Comparison of ENCODE assay signal across 17 cellular contexts in genomic region chr1:41710980-41711379, GRCh38.
DNase-seq lines count a peak whose midpoint lies in the region; TF ChIP-seq lines count a peak whose summit lies in the region.
"Had no signal": no experiment of that assay in that cellular context is flagged by ENCODE, and none has a peak within 500 bp of the region (broad histone marks: within the 10 kb centered on the region; RNA-seq: fewer than 3 reads in every experiment).

No MANE protein-coding gene starts in this region.

- H3K9me3 ChIP-seq in BLaER1 treated with 17β-estradiol and CSF1 and Interleukin-3, amounts not matched to agents 10 nM and 100 nM (replicated peaks in 1 of 11), result no peaks in the 10 kb centered on the region
- H3K9me3 ChIP-seq in mesenchymal stem cell (ENCODE audit: control insufficient read depth, low read length) (no peaks in the 10 kb centered on the region), sigmoid colon (no peaks in the 10 kb centered on the region)
- H3K9me3 ChIP-seq in CD8-positive, alpha-beta memory T cell (ENCODE audit: low read length), result no peaks in the 10 kb centered on the region
- H3K9me3 ChIP-seq: BE2C had no signal

- H3K4me2 ChIP-seq in BLaER1 treated with 17β-estradiol and CSF1 and Interleukin-3, amounts not matched to agents 10 nM and 100 nM, result peak overlapping the region in 9 of 11 experiments; percentile 77 to 93 (median 85); a peak in 18 of 22 replicates
- no peak overlapping the region for H3K4me2 ChIP-seq in mesenchymal stem cell (ENCODE audit: low read length, poor library complexity, severe bottlenecking)

- peaks cover 3 to 4% (median 4%) of the 10 kb centered on the region in 3 donors for H3K4me1 Mint-ChIP-seq in CD8-positive, alpha-beta memory T cell

- no peaks in the 10 kb centered on the region for H3K9me3 Mint-ChIP-seq in CD8-positive, alpha-beta memory T cell
- H3K9me3 Mint-ChIP-seq: CD4-positive, alpha-beta memory T cell; H9 had no signal

- H3K27me3 ChIP-seq in BLaER1 treated with 17β-estradiol and CSF1 and Interleukin-3, amounts not matched to agents 10 nM and 100 nM, result peaks cover 12 to 24% (median 20%) of the 10 kb centered on the region in 11 experiments; a peak in 21 of 22 replicates
- H3K27me3 ChIP-seq in mesenchymal stem cell (ENCODE audit: control insufficient read depth in 1 of 2, insufficient read depth in 1 of 2, low read length in 2 of 2) (peaks cover 0 to 14% of the 10 kb centered on the region in 2 experiments), sigmoid colon (no peaks in the 10 kb centered on the region)
- H3K27me3 ChIP-seq in CD8-positive, alpha-beta memory T cell (ENCODE audit: insufficient read depth, low read length, poor library complexity, severe bottlenecking), result no peaks in the 10 kb centered on the region
- H3K27me3 ChIP-seq: BE2C had no signal

- WGBS in mesenchymal stem cell, result 97% methylated on average over 7 of the region's 9 CpGs
- WGBS in sigmoid colon, 2 donors, result 95 to 96% methylated on average over 9 of the region's 9 CpGs

- TF ChIP-seq EP300 in sigmoid colon (IDR thresholded peaks at IDR 0.05), result no peak

- H3K4ac ChIP-seq in mesenchymal stem cell (ENCODE audit: low read depth in 1 of 2, low read length in 2 of 2), result no peak overlapping the region

- no peak overlapping the region for H3K4me3 ChIP-seq in BLaER1 treated with 17β-estradiol and CSF1 and Interleukin-3, amounts not matched to agents 10 nM and 100 nM
- H3K4me3 ChIP-seq in mesenchymal stem cell (ENCODE audit: insufficient read depth in 1 of 2, low read depth in 1 of 2, low read length in 2 of 2), result no peak overlapping the region
- no peak overlapping the region for H3K4me3 ChIP-seq in CD8-positive, alpha-beta memory T cell (ENCODE audit: low read length)
- H3K4me3 ChIP-seq in sigmoid colon, result no peak overlapping the region
- H3K4me3 ChIP-seq: GM12878 had no signal

- no peak overlapping the region for H4K8ac ChIP-seq in mesenchymal stem cell (ENCODE audit: low read length)

- H4K20me1 ChIP-seq in BLaER1 treated with 17β-estradiol and CSF1 and Interleukin-3, amounts not matched to agents 10 nM and 100 nM, result no peaks in the 10 kb centered on the region

- H2BK5ac ChIP-seq in mesenchymal stem cell (ENCODE audit: low read depth, low read length, poor library complexity, severe bottlenecking), result no peak overlapping the region

- H3K4me3 Mint-ChIP-seq in CD8-positive, alpha-beta memory T cell, result no peak overlapping the region
- H3K4me3 Mint-ChIP-seq: CD14-positive monocyte, H9 had no signal

- no peaks in the 10 kb centered on the region for H3K36me3 ChIP-seq in BLaER1 treated with 17β-estradiol and CSF1 and Interleukin-3, amounts not matched to agents 10 nM and 100 nM
- H3K36me3 ChIP-seq in mesenchymal stem cell (ENCODE audit: control insufficient read depth in 1 of 2, insufficient read depth in 2 of 2, low read depth in 1 of 2, low read length in 2 of 2) (no peaks in the 10 kb centered on the region), sigmoid colon (no peaks in the 10 kb centered on the region)
- no peaks in the 10 kb centered on the region for H3K36me3 ChIP-seq in CD8-positive, alpha-beta memory T cell (ENCODE audit: insufficient read depth, low read length)
- H3K36me3 ChIP-seq: BE2C had no signal

- DNase-seq in SK-N-DZ (ENCODE audit: low spot score) (peak; percentile 10), mesenchymal stem cell (no peak), islet precursor cell (no peak), sigmoid colon (no peak)
- DNase-seq in CD8-positive, alpha-beta memory T cell, result no peak
- DNase-seq: ACHN; BE2C; Calu3; CD4-positive, alpha-beta memory T cell; DMS79 treated with DMSO at 0.1 percent for 48 hours; EL; GOT3; H9; IMR-90 had no signal

- H3K14ac ChIP-seq in mesenchymal stem cell (ENCODE audit: low read length in 2 of 2), result no peak overlapping the region

- H2BK120ac ChIP-seq in mesenchymal stem cell (ENCODE audit: low read depth, low read length), result no peak overlapping the region

- peaks cover 16% of the 10 kb centered on the region for H3K79me1 ChIP-seq in mesenchymal stem cell (replicated peaks; ENCODE audit: low read length, poor library complexity, severe bottlenecking)

- no peak overlapping the region for H3K18ac ChIP-seq in mesenchymal stem cell (ENCODE audit: low read depth in 1 of 2, low read length in 2 of 2)

- H2AK5ac ChIP-seq in mesenchymal stem cell (ENCODE audit: low read length, severe bottlenecking), result peak overlapping the region; percentile 35

- no peaks in the 10 kb centered on the region for H3K27me3 Mint-ChIP-seq in CD8-positive, alpha-beta memory T cell
- H3K27me3 Mint-ChIP-seq: CD4-positive, alpha-beta memory T cell had no signal

- CTCF ChIA-PET in CD8-positive, alpha-beta memory T cell (lab: Charles Lee), result no interaction called here

- H3K4me1 ChIP-seq in BLaER1 treated with 17β-estradiol and CSF1 and Interleukin-3, amounts not matched to agents 10 nM and 100 nM, result peaks cover 64 to 97% (median 95%) of the 10 kb centered on the region in 10 experiments
- H3K4me1 ChIP-seq in mesenchymal stem cell (ENCODE audit: control insufficient read depth, insufficient read depth, low read depth, low read length), result peaks cover 35% of the 10 kb centered on the region
- no peaks in the 10 kb centered on the region for H3K4me1 ChIP-seq in CD8-positive, alpha-beta memory T cell (ENCODE audit: insufficient read depth, low read length)
- peaks cover 0 to 9% (median 3%) of the 10 kb centered on the region in 4 donors for H3K4me1 ChIP-seq in sigmoid colon

- intact Hi-C loops in sigmoid colon (cut with DNase I), result no loop called here

- H3K9ac ChIP-seq in BLaER1 treated with 17β-estradiol and CSF1 and Interleukin-3, amounts not matched to agents 10 nM and 100 nM, result no peak overlapping the region
- H3K9ac ChIP-seq in mesenchymal stem cell (ENCODE audit: low read length), result no peak overlapping the region

- TF ChIP-seq POLR2A in sigmoid colon (IDR thresholded peaks at IDR 0.05), result no peak

- no peak overlapping the region for H2BK15ac ChIP-seq in mesenchymal stem cell (ENCODE audit: low read depth, poor library complexity, severe bottlenecking)

- H4K91ac ChIP-seq in mesenchymal stem cell (ENCODE audit: low read length), result no peak overlapping the region

- POLR2A ChIA-PET in CD8-positive, alpha-beta memory T cell (lab: Charles Lee), result no interaction called here

- no peak overlapping the region for H2AFZ ChIP-seq in mesenchymal stem cell (ENCODE audit: low read depth, low read length)

- no peak overlapping the region for H2BK12ac ChIP-seq in mesenchymal stem cell (ENCODE audit: low read length in 2 of 2)

- no peak overlapping the region for H3K23ac ChIP-seq in mesenchymal stem cell (ENCODE audit: low read length in 2 of 2)

- H3K27ac ChIP-seq in BLaER1 treated with 17β-estradiol and CSF1 and Interleukin-3, amounts not matched to agents 10 nM and 100 nM, result peak overlapping the region in 4 of 11 experiments; percentile 12 to 73 (median 68); a peak in 5 of 22 replicates
- H3K27ac ChIP-seq in mesenchymal stem cell (ENCODE audit: low read length, poor library complexity, severe bottlenecking) (no peak overlapping the region), sigmoid colon (no peak overlapping the region)
- no peak overlapping the region for H3K27ac ChIP-seq in CD8-positive, alpha-beta memory T cell (ENCODE audit: low read depth, low read length)

- H3K27ac Mint-ChIP-seq in CD8-positive, alpha-beta memory T cell, result no peak overlapping the region

- no peak for TF ChIP-seq CTCF in sigmoid colon (IDR thresholded peaks at IDR 0.05)

- peaks cover 0 to 2% (median 0%) of the 10 kb centered on the region in 3 donors for H3K36me3 Mint-ChIP-seq in CD8-positive, alpha-beta memory T cell
